17 cellular contexts compared by ENCODE assay signal in genomic region chr11:70328556-70328955, GRCh38.
"Had no signal": no experiment of that assay in that cellular context is flagged by ENCODE, and none has a peak within 500 bp of the region (broad histone marks: within the 10 kb centered on the region; RNA-seq: fewer than 3 reads in every experiment).

No MANE protein-coding gene starts in this region.

- DNase-seq: cerebellar nuclear complex; dermis blood vessel endothelial cell; erythroblast; gastrocnemius medialis; glutamatergic neuron; mammary epithelial cell; mucosa of descending colon; naive thymus-derived CD8-positive, alpha-beta T cell; psoas muscle; stimulated activated CD4-positive, alpha-beta T cell treated with anti-CD3 and anti-CD28 coated beads, Interleukin-12 subunit alpha, Interleukin-12 subunit beta, amount 100 ng/mL, for 4 hours; stimulated activated naive CD4-positive, alpha-beta T cell; trophoblast cell had no signal

- H3K27ac ChIP-seq: gastrocnemius medialis, neutrophil, psoas muscle, stomach had no signal

- H3K27me3 ChIP-seq: gastrocnemius medialis, neutrophil, stomach had no signal

- H3K4me3 ChIP-seq: gastrocnemius medialis, mucosa of descending colon, psoas muscle, skin epidermis, stomach had no signal

- H3K9me3 Mint-ChIP-seq: naive thymus-derived CD8-positive, alpha-beta T cell had no signal

- H3K4me3 Mint-ChIP-seq: naive thymus-derived CD8-positive, alpha-beta T cell had no signal

- H3K9me3 ChIP-seq: gastrocnemius medialis, mucosa of descending colon, neutrophil, psoas muscle, stomach had no signal

- H3K27ac Mint-ChIP-seq: naive thymus-derived CD8-positive, alpha-beta T cell had no signal

- H3K27me3 Mint-ChIP-seq: naive thymus-derived CD8-positive, alpha-beta T cell had no signal

- ATAC-seq: gastrocnemius medialis; left lobe of liver; mucosa of descending colon; naive thymus-derived CD8-positive, alpha-beta T cell; psoas muscle; sciatic nerve had no signal
